Comparison of ENCODE assay signal across 8 cellular contexts in genomic region chrX:7941390-7942042, GRCh38. TPM values are rescaled to one million over a fixed set of nuclear protein-coding genes. Genes with fewer than 3 reads are reported as not detected.
DNase-seq lines count a peak whose midpoint lies in the region; ATAC-seq and TF ChIP-seq lines count a peak whose summit lies in the region.

No MANE protein-coding gene starts in this region.

- ATAC-seq in GM19395 (IDR thresholded peaks at IDR 0.05; ENCODE audit: unreplicated experiment), result no peak
- no peak for ATAC-seq in GM18519 (IDR thresholded peaks at IDR 0.05; ENCODE audit: low FRiP score, unreplicated experiment)

- H3K9ac ChIP-seq in Karpas-422 (ENCODE audit: low read length), result no peak overlapping the region
- no peak overlapping the region for H3K9ac ChIP-seq in parathyroid adenoma

- H3K9me3 ChIP-seq in Karpas-422 (ENCODE audit: low read length), result no peaks in the 10 kb centered on the region
- H3K9me3 ChIP-seq in parathyroid adenoma (ENCODE audit: control insufficient read depth, low read length), result no peaks in the 10 kb centered on the region

- in situ Hi-C loops in brain microvascular endothelial cell (cut with HindIII; ENCODE audit: low pct_ligation_motif_present, low sequenced_read_pairs), result no loop called here

- TF ChIP-seq CTCF in brain microvascular endothelial cell (IDR thresholded peaks at IDR 0.05; ENCODE audit: low read depth, low read length, missing control alignments), result peak; percentile 64
- peak; percentile 16 for TF ChIP-seq CTCF in parathyroid adenoma (IDR thresholded peaks at IDR 0.05)

- H3K9me2 ChIP-seq in Karpas-422 (replicated peaks; ENCODE audit: insufficient read depth, low read length), result no peaks in the 10 kb centered on the region

- H3K27me3 ChIP-seq in Karpas-422 (ENCODE audit: low read length), result no peaks in the 10 kb centered on the region
- no peaks in the 10 kb centered on the region for H3K27me3 ChIP-seq in brain microvascular endothelial cell (replicated peaks)
- H3K27me3 ChIP-seq in parathyroid adenoma (ENCODE audit: control insufficient read depth, insufficient read depth, low read length), result no peaks in the 10 kb centered on the region

- no peak overlapping the region for H2AFZ ChIP-seq in Karpas-422 (ENCODE audit: low read length)
- peak overlapping the region; percentile 60 for H2AFZ ChIP-seq in parathyroid adenoma

- no peaks in the 10 kb centered on the region for H3K79me2 ChIP-seq in Karpas-422 (ENCODE audit: low read length)
- H3K79me2 ChIP-seq in parathyroid adenoma, result no peaks in the 10 kb centered on the region

- H3K4me2 ChIP-seq in Karpas-422 (ENCODE audit: low read depth, low read length, poor library complexity, severe bottlenecking) (no peak overlapping the region), parathyroid adenoma (ENCODE audit: low read length) (no peak overlapping the region)

- peak; percentile 1 for DNase-seq in DMS153 treated with DMSO at 0.1 percent for 48 hours (lab: John Stamatoyannopoulos, UW; ENCODE audit: unreplicated experiment)
- no peak for DNase-seq in DMS153 (lab: John Stamatoyannopoulos, UW)
- DNase-seq in Karpas-422, result peak; percentile 61
- peak; percentile 14 for DNase-seq in brain microvascular endothelial cell
- DNase-seq in NCI-H1436 (lab: John Stamatoyannopoulos, UW), result no peak

- no peak overlapping the region for H3K4me3 ChIP-seq in Karpas-422 (ENCODE audit: low read length)
- H3K4me3 ChIP-seq in brain microvascular endothelial cell (ENCODE audit: low read depth, low read length), result no peak overlapping the region
- H3K4me3 ChIP-seq in parathyroid adenoma (ENCODE audit: low read depth, low read length), result no peak overlapping the region

- H4K20me1 ChIP-seq in Karpas-422 (ENCODE audit: insufficient read depth, low read depth, low read length), result peaks cover 36% of the 10 kb centered on the region

- no peak overlapping the region for H3K27ac ChIP-seq in Karpas-422 (ENCODE audit: low read length)
- H3K27ac ChIP-seq in brain microvascular endothelial cell, result no peak overlapping the region
- H3K27ac ChIP-seq in parathyroid adenoma, result no peak overlapping the region

- H3K4me1 ChIP-seq in Karpas-422 (ENCODE audit: low read length) (no peaks in the 10 kb centered on the region), parathyroid adenoma (no peaks in the 10 kb centered on the region)

- H3K36me3 ChIP-seq in Karpas-422 (ENCODE audit: insufficient read depth, low read length) (no peaks in the 10 kb centered on the region), brain microvascular endothelial cell (replicated peaks) (no peaks in the 10 kb centered on the region), parathyroid adenoma (ENCODE audit: control insufficient read depth, insufficient read depth, low read length) (no peaks in the 10 kb centered on the region)

RNA-seq across cellular contexts. Expression of gene PNPLA4, which starts 14.3 kb away (rescaled TPM):
- total RNA-seq in Karpas-422 (2014; rRNA removed; shearing (Covaris generic); ENCODE audit: low replicate concordance), result 32.9 and 54.9 TPM in 2 replicates

Comparison
In these comparisons a context has a peak if more than half of its experiments do, and no peak if none do; other contexts are left out.
1. DNase-seq: peak in DMS153 treated with DMSO at 0.1 percent for 48 hours (single experiment), Karpas-422 (single experiment) and brain microvascular endothelial cell (single experiment); none in DMS153 (single experiment) and NCI-H1436 (single experiment).